Comparison of ENCODE assay signal across 26 cellular contexts in genomic region chr9:18352716-18353115, GRCh38.
"Had no signal": no experiment of that assay in that cellular context is flagged by ENCODE, and none has a peak within 500 bp of the region (broad histone marks: within the 10 kb centered on the region; RNA-seq: fewer than 3 reads in every experiment).

No MANE protein-coding gene starts in this region.

- H3K27me3 Mint-ChIP-seq: activated CD4-positive, alpha-beta T cell treated with anti-CD3 and anti-CD28 coated beads, Interleukin-2, amount 10 ng/mL, durations not matched to agents 7 days and 5 days; activated naive CD4-positive, alpha-beta T cell treated with anti-CD3 and anti-CD28 coated beads, Interleukin-2, amount 10 ng/mL, durations not matched to agents 7 days and 5 days; activated T-cell treated with anti-CD3 and anti-CD28 coated beads, Interleukin-2, amount 50 U/mL, for 24 hours; brain had no signal

- H3K27ac Mint-ChIP-seq: activated CD4-positive, alpha-beta T cell treated with anti-CD3 and anti-CD28 coated beads, Interleukin-2, amount 10 ng/mL, durations not matched to agents 7 days and 5 days; activated CD8-positive, alpha-beta T cell treated with anti-CD3 and anti-CD28 coated beads, Interleukin-2, amount 10 ng/mL, durations not matched to agents 7 days and 5 days; activated naive CD4-positive, alpha-beta T cell treated with anti-CD3 and anti-CD28 coated beads, Interleukin-2, amount 10 ng/mL, durations not matched to agents 7 days and 5 days; activated naive CD8-positive, alpha-beta T cell; activated naive CD8-positive, alpha-beta T cell treated with anti-CD3 and anti-CD28 coated beads, Interleukin-2, amount 50 U/mL, for 24 hours; activated T-cell treated with anti-CD3 and anti-CD28 coated beads, Interleukin-2, amount 50 U/mL, for 24 hours; activated T-helper 1 cell treated with anti-CD3 and anti-CD28 coated beads, Interleukin-12 subunit alpha, Interleukin-12 subunit beta, Interleukin-2, Interleukin-4 antibody, amounts not matched to agents 30 ng/mL and 10 ng/mL and 1 ng/mL, durations not matched to agents 14 hours and 24 hours and 36 hours; brain; T-helper 1 cell treated with Interleukin-12 subunit alpha and Interleukin-12 subunit beta and Interleukin-4 antibody, amounts not matched to agents 30 μg/mL and 1 μg/mL, for 36 hours; T-helper 2 cell treated with Interferon-gamma antibody and Interleukin-4, amounts not matched to agents 5 μg/mL and 100 μg/mL, for 36 hours had no signal

- ATAC-seq: activated CD8-positive, alpha-beta T cell treated with anti-CD3 and anti-CD28 coated beads, Interleukin-2, amount 10 ng/mL, durations not matched to agents 7 days and 5 days; activated naive CD8-positive, alpha-beta T cell treated with anti-CD3 and anti-CD28 coated beads, Interleukin-2, amount 50 U/mL, for 24 hours; Panc1 had no signal

- H3K4me1 Mint-ChIP-seq: activated CD4-positive, alpha-beta T cell treated with anti-CD3 and anti-CD28 coated beads, Interleukin-2, amount 10 ng/mL, durations not matched to agents 7 days and 5 days; activated naive CD4-positive, alpha-beta T cell treated with anti-CD3 and anti-CD28 coated beads, Interleukin-2, amount 10 ng/mL, durations not matched to agents 7 days and 5 days; activated naive CD8-positive, alpha-beta T cell treated with anti-CD3 and anti-CD28 coated beads, Interleukin-2, amount 50 U/mL, for 24 hours had no signal

- DNase-seq: activated CD4-positive, alpha-beta T cell treated with anti-CD3 and anti-CD28 coated beads, Interleukin-2, amount 10 ng/mL, durations not matched to agents 7 days and 5 days; activated CD4-positive, alpha-beta T cell treated with anti-CD3 and anti-CD28 coated beads, Interleukin-2, amount 50 U/mL, for 48 hours; activated CD8-positive, alpha-beta T cell treated with anti-CD3 and anti-CD28 coated beads, Interleukin-2, amount 10 ng/mL, durations not matched to agents 7 days and 5 days; activated effector memory CD4-positive, alpha-beta T cell treated with Interleukin-2 at 50 U/mL for 16 hours; activated naive CD4-positive, alpha-beta T cell treated with anti-CD3 and anti-CD28 coated beads, Interleukin-2, amount 10 ng/mL, durations not matched to agents 7 days and 5 days; activated naive CD8-positive, alpha-beta T cell treated with anti-CD3 and anti-CD28 coated beads, Interleukin-2, amount 50 U/mL, for 24 hours; activated T-cell treated with anti-CD3 and anti-CD28 coated beads, Interleukin-2, amount 50 U/mL, for 24 hours; anterior cingulate cortex; caudate nucleus; MM.1S; MV-4-11; NCI-H1092; NCI-H1436 treated with DMSO at 0.1 percent for 48 hours; NCI-H1694 treated with DMSO at 0.1 percent for 48 hours; NCI-H2029; NCI-H345; NCI-H524 treated with DMSO at 0.1 percent for 48 hours; RPMI8226; SHP77 treated with DMSO at 0.1 percent for 48 hours; SK-N-SH had no signal

- H3K9me3 Mint-ChIP-seq: activated CD4-positive, alpha-beta T cell treated with anti-CD3 and anti-CD28 coated beads, Interleukin-2, amount 10 ng/mL, durations not matched to agents 7 days and 5 days; activated naive CD4-positive, alpha-beta T cell treated with anti-CD3 and anti-CD28 coated beads, Interleukin-2, amount 10 ng/mL, durations not matched to agents 7 days and 5 days; activated naive CD8-positive, alpha-beta T cell treated with anti-CD3 and anti-CD28 coated beads, Interleukin-2, amount 50 U/mL, for 24 hours; activated T-cell treated with anti-CD3 and anti-CD28 coated beads, Interleukin-2, amount 50 U/mL, for 24 hours; activated T-helper 1 cell treated with anti-CD3 and anti-CD28 coated beads, Interleukin-12 subunit alpha, Interleukin-12 subunit beta, Interleukin-2, Interleukin-4 antibody, amounts not matched to agents 30 ng/mL and 10 ng/mL and 1 ng/mL, durations not matched to agents 14 hours and 24 hours and 36 hours; T-helper 1 cell treated with Interleukin-12 subunit alpha and Interleukin-12 subunit beta and Interleukin-4 antibody, amounts not matched to agents 30 μg/mL and 1 μg/mL, for 36 hours; T-helper 2 cell treated with Interferon-gamma antibody and Interleukin-4, amounts not matched to agents 5 μg/mL and 100 μg/mL, for 36 hours had no signal

- H3K36me3 Mint-ChIP-seq: activated naive CD4-positive, alpha-beta T cell treated with anti-CD3 and anti-CD28 coated beads, Interleukin-2, amount 10 ng/mL, durations not matched to agents 7 days and 5 days; activated naive CD8-positive, alpha-beta T cell; brain had no signal

- H3K4me3 Mint-ChIP-seq: activated CD4-positive, alpha-beta T cell treated with anti-CD3 and anti-CD28 coated beads, Interleukin-2, amount 10 ng/mL, durations not matched to agents 7 days and 5 days; activated CD8-positive, alpha-beta T cell treated with anti-CD3 and anti-CD28 coated beads, Interleukin-2, amount 10 ng/mL, durations not matched to agents 7 days and 5 days; activated naive CD4-positive, alpha-beta T cell treated with anti-CD3 and anti-CD28 coated beads, Interleukin-2, amount 10 ng/mL, durations not matched to agents 7 days and 5 days; activated naive CD8-positive, alpha-beta T cell; activated naive CD8-positive, alpha-beta T cell treated with anti-CD3 and anti-CD28 coated beads, Interleukin-2, amount 50 U/mL, for 24 hours; activated T-cell treated with anti-CD3 and anti-CD28 coated beads, Interleukin-2, amount 50 U/mL, for 24 hours; activated T-helper 1 cell treated with anti-CD3 and anti-CD28 coated beads, Interleukin-12 subunit alpha, Interleukin-12 subunit beta, Interleukin-2, Interleukin-4 antibody, amounts not matched to agents 30 ng/mL and 10 ng/mL and 1 ng/mL, durations not matched to agents 14 hours and 24 hours and 36 hours; brain; T-helper 1 cell treated with Interleukin-12 subunit alpha and Interleukin-12 subunit beta and Interleukin-4 antibody, amounts not matched to agents 30 μg/mL and 1 μg/mL, for 36 hours; T-helper 2 cell treated with Interferon-gamma antibody and Interleukin-4, amounts not matched to agents 5 μg/mL and 100 μg/mL, for 36 hours had no signal
